ENCODE assay signal across 14 cellular contexts in the genomic region with DNA sequence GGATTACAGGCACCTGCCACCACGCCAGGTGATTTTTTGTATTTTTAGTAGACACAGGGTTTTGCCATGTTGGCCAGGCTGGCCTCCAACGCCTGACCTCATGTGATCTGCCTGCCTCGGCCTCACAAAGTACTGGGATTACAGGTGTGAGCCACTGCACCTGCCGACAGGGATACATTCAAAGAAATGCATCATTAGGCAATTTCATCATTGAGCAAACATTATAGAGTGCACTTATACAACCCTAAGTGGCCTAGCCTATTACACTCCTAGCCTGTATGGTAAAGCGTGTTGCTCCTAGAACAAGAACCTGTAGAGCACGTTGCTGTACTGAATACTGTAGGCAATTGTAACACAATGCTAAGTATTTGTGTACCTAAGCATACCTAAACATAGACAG.
"Had no signal": no experiment of that assay in that cellular context is flagged by ENCODE, and none has a peak within 500 bp of the region (broad histone marks: within the 10 kb centered on the region; RNA-seq: fewer than 3 reads in every experiment).

No MANE protein-coding gene starts in this region.

- H3K4me3 ChIP-seq: esophagus squamous epithelium, mucosa of descending colon, right atrium auricular region, skin epidermis, thyroid gland, vagina had no signal

- FAIRE-seq: astrocyte had no signal

- H3K9me3 ChIP-seq: esophagus squamous epithelium, right atrium auricular region, thyroid gland, vagina had no signal

- ATAC-seq: left cardiac atrium; mucosa of descending colon; naive thymus-derived CD8-positive, alpha-beta T cell had no signal

- DNase-seq: activated CD4-positive, alpha-beta T cell treated with anti-CD3 and anti-CD28 coated beads, Interleukin-2, amount 10 ng/mL, durations not matched to agents 24 days and 14 days; activated CD8-positive, alpha-beta memory T cell treated with anti-CD3 and anti-CD28 coated beads for 24 hours; activated naive CD4-positive, alpha-beta T cell treated with anti-CD3 and anti-CD28 coated beads for 36 hours; esophagus squamous epithelium; foreskin fibroblast; left cardiac atrium; mammary epithelial cell; mucosa of descending colon; naive thymus-derived CD8-positive, alpha-beta T cell; thyroid gland had no signal

- H3K27me3 ChIP-seq: esophagus squamous epithelium, right atrium auricular region, thyroid gland, vagina had no signal

- H3K27ac ChIP-seq: right atrium auricular region, skin epidermis, thyroid gland, vagina had no signal

- H3K36me3 ChIP-seq: esophagus squamous epithelium, right atrium auricular region, thyroid gland, vagina had no signal

- H3K4me1 ChIP-seq: right atrium auricular region, vagina had no signal
